In the genomic region with DNA sequence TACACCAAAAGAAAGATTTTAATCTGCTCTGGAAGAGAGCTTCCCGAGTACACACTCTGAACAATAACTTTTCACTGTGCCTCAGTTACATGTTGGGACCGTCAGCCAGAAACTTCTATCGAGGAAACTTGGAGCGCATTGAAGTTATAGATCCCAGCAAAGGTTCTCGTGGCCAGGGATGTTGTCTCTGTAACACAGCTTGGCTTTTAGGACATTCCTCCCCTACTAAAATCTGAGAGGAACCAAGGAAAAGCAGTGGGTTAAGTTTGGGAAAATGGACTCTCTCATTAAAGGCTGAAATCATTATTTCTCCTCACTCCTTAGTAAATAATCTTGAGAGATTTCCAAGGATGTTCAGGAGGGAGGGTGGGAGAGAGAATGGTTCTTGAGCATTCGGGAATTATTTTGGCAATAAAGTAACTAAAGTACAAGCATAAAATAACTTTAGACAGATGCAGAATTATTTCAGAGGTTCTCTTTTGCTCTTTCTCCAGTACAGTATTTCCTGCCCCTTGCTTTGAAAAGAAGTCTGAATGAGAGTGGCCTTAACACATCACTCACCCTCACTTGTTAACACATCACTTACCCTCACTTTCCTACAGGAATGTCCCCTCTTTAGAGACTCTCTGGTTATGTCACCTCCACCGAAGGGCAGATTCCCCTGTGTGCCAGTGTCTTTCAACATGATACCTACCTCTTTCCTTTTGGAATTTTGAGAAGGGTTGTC, we compare ENCODE assay signal across 9 cellular contexts. TPM values are rescaled to one million over a fixed set of nuclear protein-coding genes. Genes with fewer than 3 reads are reported as not detected.
DNase-seq lines count a peak whose midpoint lies in the region; ATAC-seq, FAIRE-seq and TF ChIP-seq lines count a peak whose summit lies in the region.
"Had no signal": no experiment of that assay in that cellular context is flagged by ENCODE, and none has a peak within 500 bp of the region (broad histone marks: within the 10 kb centered on the region; RNA-seq: fewer than 3 reads in every experiment).

No MANE protein-coding gene starts in this region.

- no peak for DNase-seq in activated CD4-positive, alpha-beta T cell treated with anti-CD3 and anti-CD28 coated beads, Interleukin-2, amount 10 ng/mL, durations not matched to agents 7 days and 5 days
- DNase-seq in activated CD4-positive, alpha-beta T cell treated with anti-CD3 and anti-CD28 coated beads for 4 hours: no peak
- DNase-seq in keratinocyte (ENCODE audit: low read depth, low spot score) (no peak), thoracic aorta (ENCODE audit: low spot score) (no peak), amniotic stem cell (lab: John Stamatoyannopoulos, UW) (no peak)
- DNase-seq: DND-41 had no signal

- TF ChIP-seq CTCF in keratinocyte (optimal IDR thresholded peaks at IDR 0.05 in 1 of 3, IDR thresholded peaks at IDR 0.05 in 1 of 3, conservative IDR thresholded peaks at IDR 0.05 in 1 of 3; ENCODE audit: extremely low read depth in 1 of 3, insufficient read depth in 2 of 3, low read length in 3 of 3): no peak
- TF ChIP-seq CTCF in thoracic aorta (IDR thresholded peaks at IDR 0.05): no peak

- no peaks in the 10 kb centered on the region for H3K27me3 ChIP-seq in keratinocyte (ENCODE audit: control insufficient read depth, extremely low read depth, insufficient read depth, low read length)
- H3K27me3 ChIP-seq in thoracic aorta (replicated peaks; ENCODE audit: insufficient read depth): no peaks in the 10 kb centered on the region

- no peaks in the 10 kb centered on the region for H3K9me1 ChIP-seq in keratinocyte (ENCODE audit: control insufficient read depth, extremely low read depth, insufficient read depth, low read length)

- no peak overlapping the region for H3K27ac Mint-ChIP-seq in activated CD4-positive, alpha-beta T cell treated with anti-CD3 and anti-CD28 coated beads, Interleukin-2, amount 10 ng/mL, durations not matched to agents 7 days and 5 days
- peak overlapping the region; percentile 81 for H3K27ac Mint-ChIP-seq in activated T-helper 17 cell treated with anti-CD3 and anti-CD28 coated beads, Interleukin-2, amount 50 U/mL, for 72 hours

- H3K36me3 Mint-ChIP-seq in activated CD4-positive, alpha-beta T cell treated with anti-CD3 and anti-CD28 coated beads, Interleukin-2, amount 10 ng/mL, durations not matched to agents 7 days and 5 days (ENCODE audit: low read depth): peaks cover 8% of the 10 kb centered on the region
- H3K36me3 Mint-ChIP-seq in activated T-helper 17 cell treated with anti-CD3 and anti-CD28 coated beads, Interleukin-2, amount 50 U/mL, for 72 hours (ENCODE audit: low read depth): peaks cover 8% of the 10 kb centered on the region

- dilution Hi-C loops in keratinocyte (cut with MboI; ENCODE audit: extremely low pct_ligation_motif_present, low sequenced_read_pairs): no loop called here

- peak overlapping the region; percentile 44 for H3K4me3 Mint-ChIP-seq in activated CD4-positive, alpha-beta T cell treated with anti-CD3 and anti-CD28 coated beads, Interleukin-2, amount 10 ng/mL, durations not matched to agents 7 days and 5 days
- peak overlapping the region; percentile 93 for H3K4me3 Mint-ChIP-seq in activated T-helper 17 cell treated with anti-CD3 and anti-CD28 coated beads, Interleukin-2, amount 50 U/mL, for 72 hours

- peak overlapping the region; percentile 96 for H3K4me2 ChIP-seq in keratinocyte (ENCODE audit: control insufficient read depth, extremely low read depth, insufficient read depth, low read depth, low read length)

- H3K4me3 ChIP-seq in keratinocyte (ENCODE audit: control insufficient read depth in 2 of 3, extremely low read depth in 1 of 3, insufficient read depth in 2 of 3, low read depth in 1 of 3, low read length in 3 of 3) (peak overlapping the region in 2 of 3 experiments; percentile 52 to 56), thoracic aorta (peak overlapping the region; percentile 96)

- peaks cover 55% of the 10 kb centered on the region for H3K27me3 Mint-ChIP-seq in activated CD4-positive, alpha-beta T cell treated with anti-CD3 and anti-CD28 coated beads, Interleukin-2, amount 10 ng/mL, durations not matched to agents 7 days and 5 days
- peaks cover 3% of the 10 kb centered on the region for H3K27me3 Mint-ChIP-seq in activated T-helper 17 cell treated with anti-CD3 and anti-CD28 coated beads, Interleukin-2, amount 50 U/mL, for 72 hours

- peaks cover 56% of the 10 kb centered on the region for H3K4me1 Mint-ChIP-seq in activated CD4-positive, alpha-beta T cell treated with anti-CD3 and anti-CD28 coated beads, Interleukin-2, amount 10 ng/mL, durations not matched to agents 7 days and 5 days
- H3K4me1 Mint-ChIP-seq in activated T-helper 17 cell treated with anti-CD3 and anti-CD28 coated beads, Interleukin-2, amount 50 U/mL, for 72 hours: peaks cover 41% of the 10 kb centered on the region

- peak overlapping the region; percentile 62 for H2AFZ ChIP-seq in keratinocyte (ENCODE audit: control insufficient read depth, low read length)

- H3K9ac ChIP-seq in keratinocyte (ENCODE audit: control insufficient read depth, extremely low read depth, insufficient read depth, low read length): peak overlapping the region; percentile 68

- no peaks in the 10 kb centered on the region for H3K9me3 ChIP-seq in keratinocyte (ENCODE audit: control insufficient read depth, low read depth, low read length)
- no peaks in the 10 kb centered on the region for H3K9me3 ChIP-seq in thoracic aorta

- CTCF ChIA-PET in activated CD4-positive, alpha-beta T cell treated with anti-CD3 and anti-CD28 coated beads, Interleukin-2, amount 10 ng/mL, durations not matched to agents 7 days and 5 days (lab: Charles Lee): interaction anchor here (0.8 to 1.2 kb wide), 2 partner anchors 25 to 30 kb away, joined by 3 read pairs; no protein-coding TSS in a partner anchor

- no peak for ATAC-seq in activated T-helper 17 cell treated with anti-CD3 and anti-CD28 coated beads, Interleukin-2, amount 50 U/mL, for 72 hours (replicated peaks)
- ATAC-seq in thoracic aorta (ENCODE audit: insufficient number of reproducible peaks, low FRiP score, low read depth) (no peak), GM18868 (IDR thresholded peaks at IDR 0.05; ENCODE audit: unreplicated experiment) (no peak), GM18861 (IDR thresholded peaks at IDR 0.05; ENCODE audit: unreplicated experiment) (no peak)

- H3K4me1 ChIP-seq in keratinocyte (ENCODE audit: control insufficient read depth, extremely low read depth, insufficient read depth, low read length): peaks cover 49% of the 10 kb centered on the region
- peaks cover 27 to 37% of the 10 kb centered on the region in 2 donors for H3K4me1 ChIP-seq in thoracic aorta (ENCODE audit: control insufficient read depth in 1 of 2, low read depth in 2 of 2)

- POLR2A ChIA-PET in activated CD4-positive, alpha-beta T cell treated with anti-CD3 and anti-CD28 coated beads, Interleukin-2, amount 10 ng/mL, durations not matched to agents 7 days and 5 days (lab: Charles Lee): no interaction called here

- H3K36me3 ChIP-seq in keratinocyte (ENCODE audit: control insufficient read depth in 2 of 2, extremely low read depth in 1 of 2, insufficient read depth in 2 of 2, low read length in 2 of 2) (no peaks in the 10 kb centered on the region), thoracic aorta (no peaks in the 10 kb centered on the region)

- no peaks in the 10 kb centered on the region for H3K9me3 Mint-ChIP-seq in activated CD4-positive, alpha-beta T cell treated with anti-CD3 and anti-CD28 coated beads, Interleukin-2, amount 10 ng/mL, durations not matched to agents 7 days and 5 days
- no peaks in the 10 kb centered on the region for H3K9me3 Mint-ChIP-seq in activated T-helper 17 cell treated with anti-CD3 and anti-CD28 coated beads, Interleukin-2, amount 50 U/mL, for 72 hours

- no peaks in the 10 kb centered on the region for H4K20me1 ChIP-seq in keratinocyte (ENCODE audit: control insufficient read depth, extremely low read depth, insufficient read depth, low read length)

- H3K79me2 ChIP-seq in keratinocyte (ENCODE audit: control insufficient read depth, insufficient read depth, low read length): peaks cover 28% of the 10 kb centered on the region

- peak; percentile 70 for FAIRE-seq in keratinocyte (lab: Jason Lieb, UNC)

- H3K27ac ChIP-seq in keratinocyte (ENCODE audit: control insufficient read depth, insufficient read depth, low read length) (peak overlapping the region; percentile 70), thoracic aorta (peak overlapping the region; percentile 79 to 87)

RNA-seq across cellular contexts. Expression of a gene that starts 1.8 kb away (rescaled TPM):
- 1 to 10 TPM in 1 of 2 experiments, under 1 TPM in 1; 0.97 to 1.6 TPM for total RNA-seq in activated CD4-positive, alpha-beta T cell treated with anti-CD3 and anti-CD28 coated beads, Interleukin-2, amount 10 ng/mL, durations not matched to agents 7 days and 5 days
- 1 to 10 TPM; 3.5 to 5.1 TPM for total RNA-seq in activated T-helper 17 cell treated with anti-CD3 and anti-CD28 coated beads, Interleukin-2, amount 50 U/mL, for 72 hours
- 14.7 to 15.8 TPM (median 15.0 TPM) in 3 replicates for polyA plus RNA-seq in keratinocyte
- polyA plus RNA-seq in keratinocyte (2011; ENCODE audit: low read depth): 11.6 TPM
- 10.3 and 14.9 TPM in 2 replicates for polyA plus RNA-seq in keratinocyte (2011; cell fraction: cytosol; rRNA removed)
- polyA plus RNA-seq in keratinocyte (2011; cell fraction: nucleus; rRNA removed): 15.1 and 17.0 TPM in 2 replicates
- 9.8 and 10.0 TPM in 2 replicates for polyA plus RNA-seq in keratinocyte (2012; ENCODE audit: low replicate concordance)
- 43.3 to 66.0 TPM (median 52.8 TPM) in 3 replicates for polyA minus RNA-seq in keratinocyte
- 26.3 TPM for polyA minus RNA-seq in keratinocyte (2011; cell fraction: cytosol; rRNA and poly(A)+ RNA removed)
- polyA minus RNA-seq in keratinocyte (2011; cell fraction: nucleus; rRNA and poly(A)+ RNA removed): 33.3 and 66.9 TPM in 2 replicates
- 100 to 1,000 TPM in 1 of 2 donors, 10 to 100 TPM in 1; 99.8 to 118 TPM for total RNA-seq in thoracic aorta

Comparison
In these comparisons a context has a peak if more than half of its experiments do, and no peak if none do; other contexts are left out.
1. RNA of a gene that starts 1.8 kb away (total RNA-seq): 99.8 to 118 TPM in thoracic aorta; 3.5 to 5.1 TPM in activated T-helper 17 cell treated with anti-CD3 and anti-CD28 coated beads, Interleukin-2, amount 50 U/mL, for 72 hours and 0.97 to 1.6 TPM in activated CD4-positive, alpha-beta T cell treated with anti-CD3 and anti-CD28 coated beads, Interleukin-2, amount 10 ng/mL, durations not matched to agents 7 days and 5 days; every median in the first group is over 10 times any median in the second.